12 cellular contexts compared by ENCODE assay signal in the genomic region with DNA sequence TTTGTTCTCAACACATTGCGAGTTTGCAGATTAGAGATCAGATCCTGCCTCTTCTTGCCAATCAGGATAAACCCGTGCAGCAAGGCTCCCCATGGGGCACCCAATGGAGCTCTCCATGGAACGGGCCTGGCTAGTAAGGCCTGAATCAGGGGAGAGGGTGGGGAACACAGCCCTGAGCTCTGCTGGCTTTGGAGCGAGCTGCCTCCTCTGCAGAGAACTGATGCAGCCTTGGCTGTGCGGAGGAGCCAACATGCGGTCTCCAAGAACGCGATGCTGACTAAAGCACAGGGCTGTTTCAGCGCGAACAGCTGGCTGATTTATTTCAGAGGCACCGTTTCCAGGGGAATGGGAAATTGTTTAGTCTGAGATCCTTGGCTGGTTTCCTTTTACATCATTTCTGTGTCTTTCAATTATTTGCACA.
DNase-seq lines count a peak whose midpoint lies in the region; ATAC-seq and TF ChIP-seq lines count a peak whose summit lies in the region.
"Had no signal": no experiment of that assay in that cellular context is flagged by ENCODE, and none has a peak within 500 bp of the region (broad histone marks: within the 10 kb centered on the region; RNA-seq: fewer than 3 reads in every experiment).

No MANE protein-coding gene starts in this region.

- peak; percentile 25 for DNase-seq in EL
- DNase-seq in amygdala (lab: John Stamatoyannopoulos, UW): peak in 46 of 56 donors; percentile 2 to 76 (median 28)
- peak; percentile 40 for DNase-seq in left ventricle myocardium inferior
- peak; percentile 91 for DNase-seq in posterior vena cava (ENCODE audit: low spot score)
- DNase-seq in SHP77 treated with DMSO at 0.1 percent for 48 hours (lab: John Stamatoyannopoulos, UW): no peak
- no peak for DNase-seq in Kasumi-1 (lab: John Stamatoyannopoulos, UW)
- DNase-seq in CD14-positive monocyte (ENCODE audit: low spot score): no peak
- DNase-seq: DMS153, T-helper 9 cell had no signal

- no peaks in the 10 kb centered on the region for H3K36me3 ChIP-seq in left ventricle myocardium inferior

- H3K27me3 Mint-ChIP-seq in CD14-positive monocyte (ENCODE audit: low read depth in 3 of 3): peaks cover 0 to 3% (median 0%) of the 10 kb centered on the region in 3 donors

- peak overlapping the region; percentile 5 for H3K27ac ChIP-seq in left ventricle myocardium inferior (replicated peaks)

- intact Hi-C loops in left ventricle myocardium inferior (cut with micrococcal nuclease): no loop called here
- intact Hi-C loops in posterior vena cava (cut with DNase I): no loop called here
- intact Hi-C loops in CD14-positive monocyte (cut with micrococcal nuclease): no loop called here

- H3K4me1 ChIP-seq in left ventricle myocardium inferior: peaks cover 36% of the 10 kb centered on the region

- peaks cover 3% of the 10 kb centered on the region for H3K4me1 Mint-ChIP-seq in CD14-positive monocyte
- H3K4me1 Mint-ChIP-seq: memory B cell had no signal

- no peak overlapping the region for H3K4me3 ChIP-seq in left ventricle myocardium inferior

- H3K27me3 ChIP-seq in left ventricle myocardium inferior (ENCODE audit: low read depth): no peaks in the 10 kb centered on the region

- H3K36me3 Mint-ChIP-seq in CD14-positive monocyte: no peaks in the 10 kb centered on the region
- H3K36me3 Mint-ChIP-seq: memory B cell had no signal

- H3K9me3 ChIP-seq in left ventricle myocardium inferior (replicated peaks): peaks cover 10% of the 10 kb centered on the region

- TF ChIP-seq CTCF in left ventricle myocardium inferior (IDR thresholded peaks at IDR 0.05; ENCODE audit: borderline replicate concordance) (no peak), CD14-positive monocyte (IDR thresholded peaks at IDR 0.05) (no peak)

- H3K27ac Mint-ChIP-seq in CD14-positive monocyte: no peak overlapping the region
- H3K27ac Mint-ChIP-seq: activated T-helper 1 cell treated with anti-CD3 and anti-CD28 coated beads, Interleukin-12 subunit alpha, Interleukin-12 subunit beta, Interleukin-2, Interleukin-4 antibody, amounts not matched to agents 30 ng/mL and 10 ng/mL and 1 ng/mL, durations not matched to agents 14 hours and 24 hours and 36 hours; memory B cell had no signal

- no peak for ATAC-seq in GM19351 (IDR thresholded peaks at IDR 0.05; ENCODE audit: unreplicated experiment)

- peaks cover 0 to 4% (median 0%) of the 10 kb centered on the region in 7 donors for H3K9me3 Mint-ChIP-seq in CD14-positive monocyte
- H3K9me3 Mint-ChIP-seq: activated T-helper 1 cell treated with anti-CD3 and anti-CD28 coated beads, Interleukin-12 subunit alpha, Interleukin-12 subunit beta, Interleukin-2, Interleukin-4 antibody, amounts not matched to agents 30 ng/mL and 10 ng/mL and 1 ng/mL, durations not matched to agents 14 hours and 24 hours and 36 hours had no signal

- no peak overlapping the region for H3K4me3 Mint-ChIP-seq in CD14-positive monocyte
- H3K4me3 Mint-ChIP-seq: activated T-helper 1 cell treated with anti-CD3 and anti-CD28 coated beads, Interleukin-12 subunit alpha, Interleukin-12 subunit beta, Interleukin-2, Interleukin-4 antibody, amounts not matched to agents 30 ng/mL and 10 ng/mL and 1 ng/mL, durations not matched to agents 14 hours and 24 hours and 36 hours; memory B cell had no signal

Comparison
In these comparisons a context has a peak if more than half of its experiments do, and no peak if none do; other contexts are left out.
1. DNase-seq: peak in EL (single experiment), amygdala (46 of 56), left ventricle myocardium inferior (single experiment) and posterior vena cava (single experiment); none in SHP77 treated with DMSO at 0.1 percent for 48 hours (single experiment), Kasumi-1 (0 of 2) and CD14-positive monocyte (single experiment).